8 cellular contexts compared by ENCODE assay signal in genomic region chr1:67700692-67701410, GRCh38. TPM values are rescaled to one million over a fixed set of nuclear protein-coding genes. Genes with fewer than 3 reads are reported as not detected.
DNase-seq lines count a peak whose midpoint lies in the region; FAIRE-seq and TF ChIP-seq lines count a peak whose summit lies in the region.

No MANE protein-coding gene starts in this region.

- WGBS in small intestine, 3 donors = 60 to 75% (median 67%) methylated on average over 8 of the region's 8 CpGs
- 71 to 84% (median 77%) methylated on average over 8 of the region's 8 CpGs for WGBS in stomach, 5 donors

- intact Hi-C loops in endothelial cell of umbilical vein (cut with micrococcal nuclease) = no loop called here
- intact Hi-C loops in stomach (cut with DNase I; ENCODE audit: low total_unique reads) = no loop called here

- TF ChIP-seq POLR2A in endothelial cell of umbilical vein (IDR thresholded peaks at IDR 0.05; ENCODE audit: low read depth, low read length) = no peak
- no peak for TF ChIP-seq POLR2A in stomach (IDR thresholded peaks at IDR 0.05)

- TSS peak; percentile 49 for BruUV-seq in endothelial cell of umbilical vein (replicated peaks; lab: Mats Ljungman, UMichigan)

- no peaks in the 10 kb centered on the region for H3K27me3 ChIP-seq in endothelial cell of umbilical vein (ENCODE audit: control insufficient read depth in 2 of 2, insufficient read depth in 2 of 2, low read length in 2 of 2)
- H3K27me3 ChIP-seq in small intestine (ENCODE audit: control insufficient read depth in 2 of 2, insufficient read depth in 2 of 2, low read length in 2 of 2) = no peaks in the 10 kb centered on the region
- H3K27me3 ChIP-seq in stomach = no peaks in the 10 kb centered on the region

- H3K27ac ChIP-seq in endothelial cell of umbilical vein (ENCODE audit: insufficient read depth, low read depth, low read length) = peak overlapping the region; percentile 38
- no peak overlapping the region for H3K27ac ChIP-seq in small intestine (ENCODE audit: low read depth in 1 of 2, low read length in 1 of 2)
- no peak overlapping the region for H3K27ac ChIP-seq in stomach

- peaks cover 4 to 8% of the 10 kb centered on the region in 2 experiments for H3K36me3 ChIP-seq in endothelial cell of umbilical vein (ENCODE audit: control insufficient read depth in 2 of 2, extremely low read depth in 1 of 2, insufficient read depth in 2 of 2, low read length in 2 of 2)
- peaks cover 0 to 2% of the 10 kb centered on the region in 2 donors for H3K36me3 ChIP-seq in small intestine (ENCODE audit: control insufficient read depth in 2 of 2, insufficient read depth in 2 of 2, low read length in 2 of 2)
- peaks cover 6 to 33% (median 22%) of the 10 kb centered on the region in 4 donors for H3K36me3 ChIP-seq in stomach

- no peak overlapping the region for H3K4me3 ChIP-seq in endothelial cell of umbilical vein (replicated peaks in 1 of 3; ENCODE audit: insufficient read depth in 1 of 3, low read depth in 1 of 3, low read length in 3 of 3)
- H3K4me3 ChIP-seq in small intestine (ENCODE audit: low read depth in 1 of 2, low read length in 2 of 2) = no peak overlapping the region
- no peak overlapping the region for H3K4me3 ChIP-seq in stomach

- no peak for TF ChIP-seq EP300 in stomach (IDR thresholded peaks at IDR 0.05)

- CTCF ChIA-PET in endothelial cell of umbilical vein (lab: Charles Lee) = interaction anchor here (1.0 to 2.1 kb wide), 10 partner anchors 10 to 645 kb away, joined by 3 to 12 read pairs (median 5); no protein-coding TSS in a partner anchor

- H3K9me3 ChIP-seq in endothelial cell of umbilical vein (replicated peaks; ENCODE audit: control insufficient read depth, insufficient read depth, low read length) (no peaks in the 10 kb centered on the region), small intestine (ENCODE audit: control insufficient read depth, low read depth) (no peaks in the 10 kb centered on the region), stomach (no peaks in the 10 kb centered on the region)

- peak; percentile 73 for FAIRE-seq in endothelial cell of umbilical vein (lab: Jason Lieb, UNC)
- FAIRE-seq in small intestine (lab: Jason Lieb, UNC) = no peak

- TF ChIP-seq CTCF in endothelial cell of umbilical vein (IDR thresholded peaks at IDR 0.05; ENCODE audit: extremely low read depth in 1 of 2, insufficient read depth in 1 of 2, low read depth in 1 of 2, low read length in 2 of 2) (peak in 1 of 2 donors; percentile 50), stomach (IDR thresholded peaks at IDR 0.05) (no peak)

- no peaks in the 10 kb centered on the region for H4K20me1 ChIP-seq in endothelial cell of umbilical vein (replicated peaks; ENCODE audit: control insufficient read depth, extremely low read depth, insufficient read depth, low read length)

- dilution Hi-C loops in endothelial cell of umbilical vein (cut with MboI; ENCODE audit: extremely low pct_ligation_motif_present, low sequenced_read_pairs) = no loop called here

- peak; percentile 15 for DNase-seq in stimulated activated CD4-positive, alpha-beta T cell treated with anti-CD3 and anti-CD28 coated beads, Interleukin-1b, Interleukin-23, amount 100 ng/mL, for 48 hours
- DNase-seq in stimulated activated CD4-positive, alpha-beta T cell treated with anti-CD3 and anti-CD28 coated beads, Interleukin-2, amount 100 ng/mL, for 48 hours = no peak
- peak; percentile 68 for DNase-seq in OCI-M1 (lab: John Stamatoyannopoulos, UW)
- peak; percentile 88 for DNase-seq in endothelial cell of umbilical vein (ENCODE audit: low read depth, low spot score)
- DNase-seq in small intestine = peak; percentile 75
- DNase-seq in NK-92 (lab: John Stamatoyannopoulos, UW; ENCODE audit: unreplicated experiment) = no peak
- DNase-seq in NCI-H2107 treated with DMSO at 0.1 percent for 48 hours (lab: John Stamatoyannopoulos, UW; ENCODE audit: unreplicated experiment) = no peak
- no peak for DNase-seq in stomach

- H3K4me1 ChIP-seq in endothelial cell of umbilical vein (ENCODE audit: control insufficient read depth, extremely low read depth, insufficient read depth, low read length) (peaks cover 6% of the 10 kb centered on the region), small intestine (ENCODE audit: control insufficient read depth in 2 of 2, insufficient read depth in 1 of 2, low read depth in 1 of 2, low read length in 1 of 2) (no peaks in the 10 kb centered on the region), stomach (peaks cover 0 to 5% (median 0%) of the 10 kb centered on the region in 4 donors)

- H3K79me2 ChIP-seq in endothelial cell of umbilical vein (ENCODE audit: control insufficient read depth, insufficient read depth, low read length) = no peaks in the 10 kb centered on the region

- POLR2A ChIA-PET in endothelial cell of umbilical vein (lab: Charles Lee) = no interaction called here

- no peaks in the 10 kb centered on the region for H3K9me1 ChIP-seq in endothelial cell of umbilical vein (replicated peaks; ENCODE audit: control insufficient read depth, extremely low read depth, insufficient read depth, low read length)

- H3K4me2 ChIP-seq in endothelial cell of umbilical vein (ENCODE audit: insufficient read depth, low read length) = no peak overlapping the region

- H2AFZ ChIP-seq in endothelial cell of umbilical vein (ENCODE audit: low read depth, low read length) = no peak overlapping the region

- H3K9ac ChIP-seq in endothelial cell of umbilical vein (replicated peaks; ENCODE audit: extremely low read depth, insufficient read depth, low read length) = no peak overlapping the region

TF ChIP-seq in endothelial cell of umbilical vein, 7 proteins besides CTCF, POLR2A, EP300 and RAD21:
- TF ChIP-seq FOS (IDR thresholded peaks at IDR 0.05; ENCODE audit: borderline replicate concordance, insufficient read depth, low read length) = peak; percentile 52
- peak; percentile 84 for TF ChIP-seq JUN (IDR thresholded peaks at IDR 0.05; ENCODE audit: borderline replicate concordance, insufficient read depth, insufficient read length, low read depth)
- TF ChIP-seq GATA2 (IDR thresholded peaks at IDR 0.05; ENCODE audit: insufficient read depth, insufficient read length, low read depth, low read length) = no peak
- TF ChIP-seq POLR2AphosphoS5 (IDR thresholded peaks at IDR 0.05; ENCODE audit: insufficient read depth, low read depth, low read length) = peak; percentile 17

RNA-seq across cellular contexts. Expression of gene GADD45A, which starts 15.8 kb away (rescaled TPM):
- 77.4 and 91.6 TPM in 2 replicates for total RNA-seq in endothelial cell of umbilical vein
- 54.9 and 87.6 TPM in 2 replicates for polyA plus RNA-seq in endothelial cell of umbilical vein
- polyA plus RNA-seq in endothelial cell of umbilical vein (2011; cell fraction: cytosol; rRNA removed) = 78.4 and 85.9 TPM in 2 replicates
- 237 and 327 TPM in 2 replicates for polyA plus RNA-seq in endothelial cell of umbilical vein (2011; cell fraction: nucleus; rRNA removed)
- 104 and 119 TPM in 2 replicates for polyA plus RNA-seq in endothelial cell of umbilical vein (2012)
- 16.1 and 31.1 TPM in 2 replicates for polyA minus RNA-seq in endothelial cell of umbilical vein
- 8.3 TPM for polyA minus RNA-seq in endothelial cell of umbilical vein (2011; cell fraction: cytosol; rRNA and poly(A)+ RNA removed)
- 71.4 and 153 TPM in 2 replicates for polyA minus RNA-seq in endothelial cell of umbilical vein (2011; cell fraction: nucleus; rRNA and poly(A)+ RNA removed)
- 10 to 100 TPM; 31.2 to 76.3 (median 64.8) TPM for polyA plus RNA-seq in small intestine
- 10 to 100 TPM in 4 of 5 donors, 1 to 10 TPM in 1; 4.7 to 63.8 (median 37.5) TPM for total RNA-seq in stomach
- polyA plus RNA-seq in stomach = 10 to 100 TPM; 31.6 to 84.8 (median 39.4) TPM

Comparison
In these comparisons a context has a peak if more than half of its experiments do, and no peak if none do; other contexts are left out.
1. DNase-seq: peak in stimulated activated CD4-positive, alpha-beta T cell treated with anti-CD3 and anti-CD28 coated beads, Interleukin-1b, Interleukin-23, amount 100 ng/mL, for 48 hours (single experiment), OCI-M1 (single experiment), endothelial cell of umbilical vein (single experiment) and small intestine (single experiment); none in stimulated activated CD4-positive, alpha-beta T cell treated with anti-CD3 and anti-CD28 coated beads, Interleukin-2, amount 100 ng/mL, for 48 hours (0 of 2), NK-92 (single experiment), NCI-H2107 treated with DMSO at 0.1 percent for 48 hours (single experiment) and stomach (single experiment).